ENCODE assay signal across 8 cellular contexts in the genomic region with DNA sequence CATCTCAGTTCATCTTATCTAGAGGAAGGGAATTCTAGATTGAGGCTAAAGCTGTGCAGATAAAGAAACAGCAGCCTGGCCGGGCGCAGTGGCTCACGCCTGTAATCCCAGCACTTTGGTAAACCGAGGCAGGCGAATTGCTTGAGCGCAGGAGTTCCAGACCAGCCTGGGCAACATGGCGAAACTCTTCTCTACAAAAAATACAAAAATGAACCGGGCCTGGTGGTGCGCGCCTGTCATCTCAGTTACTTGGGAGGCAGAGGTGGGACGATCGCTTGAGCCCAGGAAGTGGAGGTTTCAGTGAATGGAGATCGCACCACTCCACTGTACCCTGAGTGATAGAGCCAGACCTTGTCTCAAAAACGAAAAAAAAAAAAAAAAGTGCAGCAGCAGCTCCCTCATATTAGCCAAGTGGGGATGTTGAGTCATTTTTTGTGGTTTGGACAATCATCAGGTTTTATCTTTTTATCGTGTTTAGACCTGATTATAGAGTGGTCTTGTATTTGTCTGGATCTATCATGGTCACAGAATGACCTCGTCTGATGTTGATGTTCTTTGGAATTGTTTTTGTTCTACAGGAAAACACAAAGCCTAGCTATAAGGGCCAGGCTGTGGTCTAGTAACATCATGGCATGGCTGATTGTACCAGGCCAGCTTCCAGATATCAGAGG. TPM values are rescaled to one million over a fixed set of nuclear protein-coding genes. Genes with fewer than 3 reads are reported as not detected.
DNase-seq lines count a peak whose midpoint lies in the region; ATAC-seq and TF ChIP-seq lines count a peak whose summit lies in the region.

No MANE protein-coding gene starts in this region.

- peaks cover 7% of the 10 kb centered on the region for H3K27me3 Mint-ChIP-seq in glutamatergic neuron (ENCODE audit: unreplicated experiment)

- H3K36me3 Mint-ChIP-seq in glutamatergic neuron (ENCODE audit: unreplicated experiment) = no peaks in the 10 kb centered on the region
- peaks cover 30% of the 10 kb centered on the region for H3K36me3 Mint-ChIP-seq in stimulated activated effector memory CD8-positive, alpha-beta T cell treated with anti-CD3 and anti-CD28 coated beads, Interleukin-12 subunit alpha, Interleukin-12 subunit beta, amount 100 ng/mL, for 72 hours

- peaks cover 14% of the 10 kb centered on the region for H3K9me3 Mint-ChIP-seq in glutamatergic neuron (ENCODE audit: unreplicated experiment)
- no peaks in the 10 kb centered on the region for H3K9me3 Mint-ChIP-seq in stimulated activated effector memory CD8-positive, alpha-beta T cell treated with anti-CD3 and anti-CD28 coated beads, Interleukin-12 subunit alpha, Interleukin-12 subunit beta, amount 100 ng/mL, for 72 hours

- POLR2A ChIA-PET in SK-N-SH (lab: Yijun Ruan, JAX) = no interaction called here

- no peak for TF ChIP-seq EP300 in SK-N-SH (IDR thresholded peaks at IDR 0.05; ENCODE audit: borderline replicate concordance in 1 of 2, low read depth in 1 of 2, low read length in 1 of 2)

- H3K36me3 ChIP-seq in SK-N-SH (replicated peaks in 1 of 2; ENCODE audit: control insufficient read depth in 1 of 2, insufficient read depth in 2 of 2, low read length in 1 of 2) = no peaks in the 10 kb centered on the region

- TF ChIP-seq CTCF in SK-N-SH (IDR thresholded peaks at IDR 0.05) = no peak
- no peak for TF ChIP-seq CTCF in VCaP (conservative IDR thresholded peaks at IDR 0.05)
- no peak for TF ChIP-seq CTCF in glutamatergic neuron (IDR thresholded peaks at IDR 0.05; ENCODE audit: partially characterized antibody, unreplicated experiment)

- peaks cover 43% of the 10 kb centered on the region for H3K79me2 ChIP-seq in SK-N-SH (ENCODE audit: insufficient read depth)

- peaks cover 13 to 20% of the 10 kb centered on the region in 2 experiments for H3K4me1 ChIP-seq in SK-N-SH (ENCODE audit: control insufficient read depth in 1 of 2, insufficient read depth in 2 of 2, low read depth in 1 of 2, low read length in 1 of 2)

- peaks cover 29% of the 10 kb centered on the region for H4K20me1 ChIP-seq in SK-N-SH (ENCODE audit: insufficient read depth)

- peak overlapping the region; percentile 100 for H3K4me3 Mint-ChIP-seq in glutamatergic neuron (ENCODE audit: unreplicated experiment)
- H3K4me3 Mint-ChIP-seq in stimulated activated effector memory CD8-positive, alpha-beta T cell treated with anti-CD3 and anti-CD28 coated beads, Interleukin-12 subunit alpha, Interleukin-12 subunit beta, amount 100 ng/mL, for 72 hours = peak overlapping the region; percentile 95

- H3K27ac ChIP-seq in SK-N-SH (ENCODE audit: low read depth in 2 of 2, low read length in 1 of 2) = peak overlapping the region in 1 of 2 experiments; percentile 97; a peak in 2 of 4 replicates
- H3K27ac ChIP-seq in VCaP = peak overlapping the region; percentile 99

- H3F3A ChIP-seq in SK-N-SH (replicated peaks; ENCODE audit: insufficient read depth) = peaks cover 6% of the 10 kb centered on the region

- peak overlapping the region; percentile 97 for H3K9ac ChIP-seq in SK-N-SH

- H3K27me3 ChIP-seq in SK-N-SH (ENCODE audit: insufficient read depth) = no peaks in the 10 kb centered on the region

- 68% methylated on average over 16 of the region's 16 CpGs for WGBS in SK-N-SH (ENCODE audit: low lambda C conversion rate)

- H2AFZ ChIP-seq in SK-N-SH (ENCODE audit: low read depth) = peak overlapping the region; percentile 97; the same call in 1 of the 2 replicates

- peak overlapping the region; percentile 100 for H3K27ac Mint-ChIP-seq in glutamatergic neuron (ENCODE audit: unreplicated experiment)
- H3K27ac Mint-ChIP-seq in stimulated activated effector memory CD8-positive, alpha-beta T cell treated with anti-CD3 and anti-CD28 coated beads, Interleukin-12 subunit alpha, Interleukin-12 subunit beta, amount 100 ng/mL, for 72 hours = peak overlapping the region; percentile 98

- peak overlapping the region; percentile 94 for H3K4me2 ChIP-seq in SK-N-SH

- H3K9me3 ChIP-seq in SK-N-SH = no peaks in the 10 kb centered on the region

- peaks cover 24% of the 10 kb centered on the region for H3K4me1 Mint-ChIP-seq in glutamatergic neuron (ENCODE audit: low read depth, unreplicated experiment)
- H3K4me1 Mint-ChIP-seq in stimulated activated effector memory CD8-positive, alpha-beta T cell treated with anti-CD3 and anti-CD28 coated beads, Interleukin-12 subunit alpha, Interleukin-12 subunit beta, amount 100 ng/mL, for 72 hours = peaks cover 41% of the 10 kb centered on the region

- CTCF ChIA-PET in SK-N-SH (lab: Yijun Ruan, JAX) = interaction anchor here (1.4 to 3.8 kb wide), 7 partner anchors 21 to 589 kb away, joined by 3 to 26 read pairs (median 8); a partner anchor contains a TSS

- ATAC-seq in SK-N-SH treated with all-trans-retinoic acid at 6 μM for 48 hours = no peak
- no peak for ATAC-seq in stimulated activated effector memory CD8-positive, alpha-beta T cell treated with anti-CD3 and anti-CD28 coated beads, Interleukin-12 subunit alpha, Interleukin-12 subunit beta, amount 100 ng/mL, for 72 hours
- ATAC-seq in HG03039 (IDR thresholded peaks at IDR 0.05; ENCODE audit: unreplicated experiment) = no peak

- TF ChIP-seq RAD21 in SK-N-SH (IDR thresholded peaks at IDR 0.05; ENCODE audit: low read length) = no peak

- H3K4me3 ChIP-seq in SK-N-SH (ENCODE audit: low read depth in 2 of 2, low read length in 1 of 2) = peak overlapping the region; percentile 85 to 94

- no peaks in the 10 kb centered on the region for H3K9me2 ChIP-seq in SK-N-SH

- no peak for DNase-seq in SK-N-SH
- DNase-seq in glutamatergic neuron = no peak
- DNase-seq in stimulated activated effector memory CD8-positive, alpha-beta T cell treated with anti-CD3 and anti-CD28 coated beads, Interleukin-12 subunit alpha, Interleukin-12 subunit beta, amount 100 ng/mL, for 72 hours (ENCODE audit: low spot score in 2 of 2) = no peak
- DNase-seq in 8988T = no peak
- no peak for DNase-seq in NAMALWA (ENCODE audit: low spot score)

TF ChIP-seq in SK-N-SH, 30 proteins besides CTCF, POLR2A, EP300 and RAD21:
- no peak for TF ChIP-seq NRF1 (IDR thresholded peaks at IDR 0.05; ENCODE audit: low read depth, low read length)
- TF ChIP-seq TCF12 (IDR thresholded peaks at IDR 0.05) = peak; percentile 48; the same call in 1 of the 2 replicates
- TF ChIP-seq, protein P1, sequence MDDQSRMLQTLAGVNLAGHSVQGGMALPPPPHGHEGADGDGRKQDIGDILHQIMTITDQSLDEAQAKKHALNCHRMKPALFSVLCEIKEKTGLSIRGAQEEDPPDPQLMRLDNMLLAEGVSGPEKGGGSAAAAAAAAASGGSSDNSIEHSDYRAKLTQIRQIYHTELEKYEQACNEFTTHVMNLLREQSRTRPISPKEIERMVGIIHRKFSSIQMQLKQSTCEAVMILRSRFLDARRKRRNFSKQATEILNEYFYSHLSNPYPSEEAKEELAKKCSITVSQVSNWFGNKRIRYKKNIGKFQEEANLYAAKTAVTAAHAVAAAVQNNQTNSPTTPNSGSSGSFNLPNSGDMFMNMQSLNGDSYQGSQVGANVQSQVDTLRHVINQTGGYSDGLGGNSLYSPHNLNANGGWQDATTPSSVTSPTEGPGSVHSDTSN (IDR thresholded peaks at IDR 0.05) = peak; percentile 19; the same call in 1 of the 2 replicates
- no peak for TF ChIP-seq FOXJ3 (CRISPR knock-in tag; IDR thresholded peaks at IDR 0.05)
- TF ChIP-seq FOSL2 (IDR thresholded peaks at IDR 0.05; ENCODE audit: borderline replicate concordance, low read depth) = 0 out of 2 replicates have a peak, but pooled peaks have one; percentile 17
- TF ChIP-seq JUND (IDR thresholded peaks at IDR 0.05) = peak; percentile 42; the same call in 1 of the 2 replicates

TF ChIP-seq in SK-N-SH treated with all-trans-retinoic acid at 6 μM for 48 hours, 23 proteins besides CTCF, POLR2A, EP300 and RAD21 (continues in another document):
- TF ChIP-seq ZNF8 (CRISPR knock-in tag; IDR thresholded peaks at IDR 0.05) = no peak
- no peak for TF ChIP-seq ZFP3 (CRISPR knock-in tag; IDR thresholded peaks at IDR 0.05)
- TF ChIP-seq, protein P2, sequence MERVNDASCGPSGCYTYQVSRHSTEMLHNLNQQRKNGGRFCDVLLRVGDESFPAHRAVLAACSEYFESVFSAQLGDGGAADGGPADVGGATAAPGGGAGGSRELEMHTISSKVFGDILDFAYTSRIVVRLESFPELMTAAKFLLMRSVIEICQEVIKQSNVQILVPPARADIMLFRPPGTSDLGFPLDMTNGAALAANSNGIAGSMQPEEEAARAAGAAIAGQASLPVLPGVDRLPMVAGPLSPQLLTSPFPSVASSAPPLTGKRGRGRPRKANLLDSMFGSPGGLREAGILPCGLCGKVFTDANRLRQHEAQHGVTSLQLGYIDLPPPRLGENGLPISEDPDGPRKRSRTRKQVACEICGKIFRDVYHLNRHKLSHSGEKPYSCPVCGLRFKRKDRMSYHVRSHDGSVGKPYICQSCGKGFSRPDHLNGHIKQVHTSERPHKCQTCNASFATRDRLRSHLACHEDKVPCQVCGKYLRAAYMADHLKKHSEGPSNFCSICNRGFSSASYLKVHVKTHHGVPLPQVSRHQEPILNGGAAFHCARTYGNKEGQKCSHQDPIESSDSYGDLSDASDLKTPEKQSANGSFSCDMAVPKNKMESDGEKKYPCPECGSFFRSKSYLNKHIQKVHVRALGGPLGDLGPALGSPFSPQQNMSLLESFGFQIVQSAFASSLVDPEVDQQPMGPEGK (CRISPR knock-in tag; IDR thresholded peaks at IDR 0.05; ENCODE audit: borderline replicate concordance) = no peak
- no peak for TF ChIP-seq ZFP30 (CRISPR knock-in tag; IDR thresholded peaks at IDR 0.05)
- TF ChIP-seq ZNF565 (CRISPR knock-in tag; conservative IDR thresholded peaks at IDR 0.05; ENCODE audit: low read depth) = no peak
- no peak for TF ChIP-seq PPARA (CRISPR knock-in tag; IDR thresholded peaks at IDR 0.05; ENCODE audit: borderline replicate concordance)
- TF ChIP-seq ZNF70 (CRISPR knock-in tag; IDR thresholded peaks at IDR 0.05) = no peak
- no peak for TF ChIP-seq TCF4 (CRISPR knock-in tag; IDR thresholded peaks at IDR 0.05; ENCODE audit: borderline replicate concordance)
- TF ChIP-seq, protein P3, sequence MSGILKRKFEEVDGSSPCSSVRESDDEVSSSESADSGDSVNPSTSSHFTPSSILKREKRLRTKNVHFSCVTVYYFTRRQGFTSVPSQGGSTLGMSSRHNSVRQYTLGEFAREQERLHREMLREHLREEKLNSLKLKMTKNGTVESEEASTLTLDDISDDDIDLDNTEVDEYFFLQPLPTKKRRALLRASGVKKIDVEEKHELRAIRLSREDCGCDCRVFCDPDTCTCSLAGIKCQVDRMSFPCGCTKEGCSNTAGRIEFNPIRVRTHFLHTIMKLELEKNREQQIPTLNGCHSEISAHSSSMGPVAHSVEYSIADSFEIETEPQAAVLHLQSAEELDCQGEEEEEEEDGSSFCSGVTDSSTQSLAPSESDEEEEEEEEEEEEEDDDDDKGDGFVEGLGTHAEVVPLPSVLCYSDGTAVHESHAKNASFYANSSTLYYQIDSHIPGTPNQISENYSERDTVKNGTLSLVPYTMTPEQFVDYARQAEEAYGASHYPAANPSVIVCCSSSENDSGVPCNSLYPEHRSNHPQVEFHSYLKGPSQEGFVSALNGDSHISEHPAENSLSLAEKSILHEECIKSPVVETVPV (CRISPR knock-in tag; IDR thresholded peaks at IDR 0.05) = no peak
- no peak for TF ChIP-seq ZC3H10 (CRISPR knock-in tag; IDR thresholded peaks at IDR 0.05)

RNA-seq across cellular contexts. Expression of a gene that starts 1.5 kb away (rescaled TPM):
- 37.5 and 51.1 TPM in 2 replicates for polyA plus RNA-seq in SK-N-SH (2012; rRNA removed)
- 42.5 and 48.0 TPM in 2 replicates for polyA plus RNA-seq in SK-N-SH (2012; cell fraction: cytosol; rRNA removed)
- 20.9 and 40.9 TPM in 2 replicates for polyA plus RNA-seq in SK-N-SH (2012; cell fraction: nucleus; rRNA removed)
- total RNA-seq in glutamatergic neuron (ENCODE audit: unreplicated experiment) = 110 TPM
